Comparison of ENCODE assay signal across 1 cellular context in the genomic region with DNA sequence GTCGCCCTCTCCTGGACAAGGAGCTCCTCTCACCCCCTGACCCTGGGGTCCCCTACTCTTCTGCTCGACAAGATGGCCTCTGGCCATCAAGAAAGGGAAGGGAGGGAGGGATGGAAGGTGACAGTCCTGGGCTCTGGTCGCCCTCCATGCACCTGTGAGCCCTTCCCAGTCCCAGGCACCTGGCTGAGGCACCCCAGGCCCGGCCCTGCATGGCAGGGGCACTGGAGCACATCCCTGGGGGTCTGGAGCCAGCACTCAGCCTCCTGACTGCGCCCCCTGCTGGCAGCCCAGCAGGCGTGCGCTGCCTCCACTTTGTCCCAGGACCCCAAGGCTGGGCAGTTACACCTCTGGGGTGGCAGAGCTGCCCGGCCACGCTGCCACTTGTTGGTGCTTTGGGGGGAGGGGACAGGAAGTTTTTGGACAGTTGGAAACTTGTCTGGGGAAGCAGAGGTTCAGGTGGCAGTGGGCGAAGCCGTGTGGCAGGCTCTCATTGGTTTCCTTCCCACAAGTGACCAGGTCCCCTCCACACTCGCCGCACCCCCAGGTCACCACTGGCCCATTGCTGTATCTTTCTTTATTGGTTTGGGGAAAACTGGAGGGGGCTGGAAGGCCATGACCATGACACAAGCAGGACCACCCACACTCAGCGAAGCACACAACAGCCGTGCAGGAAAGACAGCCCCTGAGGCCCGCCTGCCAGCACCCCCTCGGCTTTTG.
TF ChIP-seq lines count a peak whose summit lies in the region.

No MANE protein-coding gene starts in this region.

TF ChIP-seq in HEK293, 187 proteins besides CTCF, POLR2A, EP300 and RAD21 (continued from another document):
- TF ChIP-seq ZBTB44 (tag by site-specific recombination; IDR thresholded peaks at IDR 0.05) (no peak), ZNF548 (tag by site-specific recombination; IDR thresholded peaks at IDR 0.05) (0 out of 2 replicates have a peak, but pooled peaks have one; percentile 23), ELK4 (IDR thresholded peaks at IDR 0.05; ENCODE audit: borderline replicate concordance, low read depth, low read length) (no peak), ZNF785 (tag by site-specific recombination; IDR thresholded peaks at IDR 0.05) (no peak), FEZF1 (tag by site-specific recombination; IDR thresholded peaks at IDR 0.05) (no peak), GLI2 (tag by site-specific recombination; IDR thresholded peaks at IDR 0.05; ENCODE audit: borderline replicate concordance, low read depth) (no peak), TCF7L2 (IDR thresholded peaks at IDR 0.05; ENCODE audit: borderline replicate concordance, low read depth, low read length) (no peak), ZSCAN4 (tag by site-specific recombination; IDR thresholded peaks at IDR 0.05) (no peak), SETDB1 (IDR thresholded peaks at IDR 0.05; ENCODE audit: insufficient read length, low read length) (no peak), ZNF664 (tag by site-specific recombination; IDR thresholded peaks at IDR 0.05) (no peak), ZNF544 (tag by site-specific recombination; IDR thresholded peaks at IDR 0.05) (no peak), HOXA7 (CRISPR knock-in tag; IDR thresholded peaks at IDR 0.05; ENCODE audit: borderline replicate concordance) (no peak), GLIS1 (tag by site-specific recombination; IDR thresholded peaks at IDR 0.05) (peak; percentile 31; the same call in 1 of the 2 replicates), MEIS1 (CRISPR knock-in tag; IDR thresholded peaks at IDR 0.05; ENCODE audit: borderline replicate concordance) (no peak), ZSCAN5A (tag by site-specific recombination; IDR thresholded peaks at IDR 0.05) (no peak), ZNF391 (tag by site-specific recombination; IDR thresholded peaks at IDR 0.05; ENCODE audit: borderline replicate concordance, low read depth) (no peak)
- TF ChIP-seq, protein P1, sequence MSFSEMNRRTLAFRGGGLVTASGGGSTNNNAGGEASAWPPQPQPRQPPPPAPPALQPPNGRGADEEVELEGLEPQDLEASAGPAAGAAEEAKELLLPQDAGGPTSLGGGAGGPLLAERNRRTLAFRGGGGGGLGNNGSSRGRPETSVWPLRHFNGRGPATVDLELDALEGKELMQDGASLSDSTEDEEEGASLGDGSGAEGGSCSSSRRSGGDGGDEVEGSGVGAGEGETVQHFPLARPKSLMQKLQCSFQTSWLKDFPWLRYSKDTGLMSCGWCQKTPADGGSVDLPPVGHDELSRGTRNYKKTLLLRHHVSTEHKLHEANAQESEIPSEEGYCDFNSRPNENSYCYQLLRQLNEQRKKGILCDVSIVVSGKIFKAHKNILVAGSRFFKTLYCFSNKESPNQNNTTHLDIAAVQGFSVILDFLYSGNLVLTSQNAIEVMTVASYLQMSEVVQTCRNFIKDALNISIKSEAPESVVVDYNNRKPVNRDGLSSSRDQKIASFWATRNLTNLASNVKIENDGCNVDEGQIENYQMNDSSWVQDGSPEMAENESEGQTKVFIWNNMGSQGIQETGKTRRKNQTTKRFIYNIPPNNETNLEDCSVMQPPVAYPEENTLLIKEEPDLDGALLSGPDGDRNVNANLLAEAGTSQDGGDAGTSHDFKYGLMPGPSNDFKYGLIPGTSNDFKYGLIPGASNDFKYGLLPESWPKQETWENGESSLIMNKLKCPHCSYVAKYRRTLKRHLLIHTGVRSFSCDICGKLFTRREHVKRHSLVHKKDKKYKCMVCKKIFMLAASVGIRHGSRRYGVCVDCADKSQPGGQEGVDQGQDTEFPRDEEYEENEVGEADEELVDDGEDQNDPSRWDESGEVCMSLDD (tag by site-specific recombination; IDR thresholded peaks at IDR 0.05), result peak; percentile 73; the same call in 1 of the 2 replicates
TF ChIP-seq in HEK293: peak in this region for 11.
